23 cellular contexts compared by ENCODE assay signal in genomic region chr3:40248591-40248990, GRCh38.
"Had no signal": no experiment of that assay in that cellular context is flagged by ENCODE, and none has a peak within 500 bp of the region (broad histone marks: within the 10 kb centered on the region; RNA-seq: fewer than 3 reads in every experiment).

No MANE protein-coding gene starts in this region.

- H3K27me3 ChIP-seq: SJCRH30 had no signal

- H3K4me1 ChIP-seq: SJCRH30 had no signal

- H3K27ac ChIP-seq: HL-60, KMS-11, RWPE1, SJCRH30 had no signal

- H3K36me3 ChIP-seq: SJCRH30 had no signal

- DNase-seq: Kasumi-1, MM.1S, NCI-H1092 treated with DMSO at 0.1 percent for 48 hours, NCI-H1436, NCI-H187, NCI-H2029, NCI-H2081 treated with DMSO at 0.1 percent for 48 hours, NCI-H2171, NCI-H226, NCI-H446, NCI-H510A, NCI-H524 treated with DMSO at 0.1 percent for 48 hours, NCI-H69, NCI-H774, PC-3, SHP77 treated with DMSO at 0.1 percent for 48 hours, SJCRH30 had no signal

- ATAC-seq: K562, Panc1, PC-3, SK-N-SH treated with all-trans-retinoic acid at 6 μM for 48 hours had no signal

- H3K9me3 ChIP-seq: SJCRH30 had no signal

- H3K4me3 ChIP-seq: K562, SJCRH30 had no signal
